ENCODE assay signal across 11 cellular contexts in the genomic region with DNA sequence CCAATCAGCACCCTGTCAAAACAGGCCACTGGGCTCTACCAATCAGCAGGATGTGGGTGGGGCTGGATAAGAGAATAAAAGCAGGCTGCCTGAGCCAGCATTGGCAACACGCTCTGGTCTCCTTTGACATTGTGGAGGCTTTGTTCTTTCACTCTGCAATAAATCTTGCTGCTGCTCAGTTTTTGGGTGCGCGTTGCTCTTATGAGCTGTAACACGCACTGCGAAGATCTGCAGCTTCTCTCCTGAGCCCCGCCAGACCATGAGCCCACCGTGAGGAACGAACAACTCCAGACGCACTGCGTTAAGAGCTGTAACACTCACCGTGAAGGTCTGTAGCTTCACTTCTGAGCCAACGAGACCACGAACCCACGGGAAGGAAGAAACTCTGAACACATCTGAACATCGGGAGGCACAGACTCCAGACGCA. TPM values are rescaled to one million over a fixed set of nuclear protein-coding genes. Genes with fewer than 3 reads are reported as not detected.
A peak's percentile ranks its signal among the peaks of the same experiment; 100 is the strongest.
DNase-seq lines count a peak whose midpoint lies in the region; ATAC-seq, FAIRE-seq and TF ChIP-seq lines count a peak whose summit lies in the region.
"Had no signal": no experiment of that assay in that cellular context is flagged by ENCODE, and none has a peak within 500 bp of the region (broad histone marks: within the 10 kb centered on the region; RNA-seq: fewer than 3 reads in every experiment).

No MANE protein-coding gene starts in this region.

- no peaks in the 10 kb centered on the region for H3K36me3 Mint-ChIP-seq in activated CD4-positive, alpha-beta T cell treated with anti-CD3 and anti-CD28 coated beads, Interleukin-2, amount 10 ng/mL, durations not matched to agents 24 days and 14 days (ENCODE audit: low read depth)
- no peaks in the 10 kb centered on the region for H3K36me3 Mint-ChIP-seq in activated B cell treated with CpG ODN at 0.5 μM for 24 hours (ENCODE audit: low read depth)
- no peaks in the 10 kb centered on the region for H3K36me3 Mint-ChIP-seq in neural crest cell (ENCODE audit: low read depth)

- no peak for TF ChIP-seq POLR2A in GM12891 (IDR thresholded peaks at IDR 0.05; ENCODE audit: low read depth, low read length)

- FAIRE-seq in GM12891 (lab: Jason Lieb, UNC) = no peak
- FAIRE-seq: H54 had no signal

- DNase-seq in activated CD4-positive, alpha-beta T cell treated with anti-CD3 and anti-CD28 coated beads, Interleukin-2, amount 10 ng/mL, durations not matched to agents 24 days and 14 days = no peak
- DNase-seq in activated CD4-positive, alpha-beta T cell treated with anti-CD3 and anti-CD28 coated beads for 1 hour = no peak
- DNase-seq in activated B cell treated with CpG ODN at 0.5 μM for 24 hours (no peak), neural crest cell (ENCODE audit: low read depth, low spot score) (no peak), GM12891 (ENCODE audit: insufficient read length, low spot score) (no peak)
- DNase-seq: endodermal cell; NCI-H1694; NK-92 treated with Interleukin-12 subunit alpha and Interleukin-12 subunit beta, amount 100 ng/mL, for 24 hours; upper lobe of right lung had no signal

- no peaks in the 10 kb centered on the region for H3K9me3 Mint-ChIP-seq in activated CD4-positive, alpha-beta T cell treated with anti-CD3 and anti-CD28 coated beads, Interleukin-2, amount 10 ng/mL, durations not matched to agents 24 days and 14 days
- H3K9me3 Mint-ChIP-seq in activated B cell treated with CpG ODN at 0.5 μM for 24 hours = no peaks in the 10 kb centered on the region
- H3K9me3 Mint-ChIP-seq in neural crest cell = peaks cover 2% of the 10 kb centered on the region

- H3K27ac Mint-ChIP-seq in activated CD4-positive, alpha-beta T cell treated with anti-CD3 and anti-CD28 coated beads, Interleukin-2, amount 10 ng/mL, durations not matched to agents 24 days and 14 days = peak overlapping the region; percentile 59
- peak overlapping the region; percentile 43 for H3K27ac Mint-ChIP-seq in activated B cell treated with CpG ODN at 0.5 μM for 24 hours
- peak overlapping the region; percentile 79 for H3K27ac Mint-ChIP-seq in neural crest cell (ENCODE audit: unreplicated experiment)
- H3K27ac Mint-ChIP-seq: endodermal cell had no signal

- peaks cover 15% of the 10 kb centered on the region for H3K27me3 Mint-ChIP-seq in activated CD4-positive, alpha-beta T cell treated with anti-CD3 and anti-CD28 coated beads, Interleukin-2, amount 10 ng/mL, durations not matched to agents 24 days and 14 days
- H3K27me3 Mint-ChIP-seq in activated B cell treated with CpG ODN at 0.5 μM for 24 hours (peaks cover 21% of the 10 kb centered on the region), neural crest cell (ENCODE audit: low read depth) (peaks cover 15% of the 10 kb centered on the region)

- CTCF ChIA-PET in activated B cell treated with CpG ODN at 0.5 μM for 24 hours (lab: Charles Lee) = no interaction called here

- POLR2A ChIA-PET in activated B cell treated with CpG ODN at 0.5 μM for 24 hours (lab: Charles Lee) = interaction anchor here (0.6 to 4.3 kb wide), 6 partner anchors 12 to 44 kb away, joined by 3 to 32 read pairs (median 6); a partner anchor contains a TSS

- intact Hi-C loops in activated CD4-positive, alpha-beta T cell treated with anti-CD3 and anti-CD28 coated beads, Interleukin-2, amount 10 ng/mL, durations not matched to agents 24 days and 14 days (cut with micrococcal nuclease) = no loop called here
- intact Hi-C loops in activated B cell treated with CpG ODN at 0.5 μM for 24 hours (cut with micrococcal nuclease) = loop anchor here (2.0 kb wide), 1 partner anchor 14 kb away; no protein-coding TSS in a partner anchor

- ATAC-seq in activated B cell treated with CpG ODN at 0.5 μM for 24 hours (ENCODE audit: low read depth) (no peak), GM21528 (IDR thresholded peaks at IDR 0.05; ENCODE audit: low FRiP score, unreplicated experiment) (no peak)
- ATAC-seq: upper lobe of right lung had no signal

- H3K4me3 Mint-ChIP-seq in activated CD4-positive, alpha-beta T cell treated with anti-CD3 and anti-CD28 coated beads, Interleukin-2, amount 10 ng/mL, durations not matched to agents 24 days and 14 days = no peak overlapping the region
- peak overlapping the region; percentile 81 for H3K4me3 Mint-ChIP-seq in activated B cell treated with CpG ODN at 0.5 μM for 24 hours
- no peak overlapping the region for H3K4me3 Mint-ChIP-seq in neural crest cell
- H3K4me3 Mint-ChIP-seq: endodermal cell had no signal

- H3K4me1 Mint-ChIP-seq in activated CD4-positive, alpha-beta T cell treated with anti-CD3 and anti-CD28 coated beads, Interleukin-2, amount 10 ng/mL, durations not matched to agents 24 days and 14 days = peaks cover 5% of the 10 kb centered on the region
- H3K4me1 Mint-ChIP-seq in activated B cell treated with CpG ODN at 0.5 μM for 24 hours (peaks cover 9% of the 10 kb centered on the region), neural crest cell (peaks cover 6% of the 10 kb centered on the region)
- H3K4me1 Mint-ChIP-seq: endodermal cell had no signal

- TF ChIP-seq CTCF in activated B cell treated with CpG ODN at 0.5 μM for 24 hours (IDR thresholded peaks at IDR 0.05) (no peak), neural crest cell (conservative IDR thresholded peaks at IDR 0.05) (no peak)

TF ChIP-seq in GM12891, 5 proteins besides CTCF, POLR2A, EP300 and RAD21:
- TF ChIP-seq POU2F2 (IDR thresholded peaks at IDR 0.05; ENCODE audit: low read depth, low read length) = no peak
- no peak for TF ChIP-seq POLR2AphosphoS5 (IDR thresholded peaks at IDR 0.05; ENCODE audit: low read depth, low read length)
- TF ChIP-seq TAF1 (IDR thresholded peaks at IDR 0.05; ENCODE audit: low read depth, low read length) = no peak
TF ChIP-seq in GM12891: peak in this region for 0.

RNA-seq across cellular contexts. Expression of a gene that starts 8.4 kb away (rescaled TPM):
- 0.09 TPM in 1 of 2 replicates, not detected in the other for total RNA-seq in activated CD4-positive, alpha-beta T cell treated with anti-CD3 and anti-CD28 coated beads, Interleukin-2, amount 10 ng/mL, durations not matched to agents 24 days and 14 days
- total RNA-seq in activated B cell treated with CpG ODN at 0.5 μM for 24 hours = 0.24 and 0.40 TPM in 2 replicates
- 8.6 and 8.7 TPM in 2 replicates for total RNA-seq in neural crest cell
- polyA plus RNA-seq in GM12891 (2012; ENCODE audit: low read depth, missing spikeins) = 0.23 TPM

RNA-seq across cellular contexts. Expression of a gene that starts 14.9 kb away (rescaled TPM):
- 39.5 and 44.8 TPM in 2 replicates for total RNA-seq in activated CD4-positive, alpha-beta T cell treated with anti-CD3 and anti-CD28 coated beads, Interleukin-2, amount 10 ng/mL, durations not matched to agents 24 days and 14 days
- total RNA-seq in activated B cell treated with CpG ODN at 0.5 μM for 24 hours (28.1 and 35.8 TPM in 2 replicates), neural crest cell (37.5 and 37.7 TPM in 2 replicates)
- polyA plus RNA-seq in GM12891 (2012; ENCODE audit: low read depth, missing spikeins) = 36.6 TPM

RNA-seq across cellular contexts. Expression of a gene that starts 19.8 kb away (rescaled TPM):
- total RNA-seq in activated CD4-positive, alpha-beta T cell treated with anti-CD3 and anti-CD28 coated beads, Interleukin-2, amount 10 ng/mL, durations not matched to agents 24 days and 14 days = 83.6 and 84.4 TPM in 2 replicates
- total RNA-seq in activated B cell treated with CpG ODN at 0.5 μM for 24 hours (81.7 and 98.6 TPM in 2 replicates), neural crest cell (93.2 and 94.3 TPM in 2 replicates)
- 43.3 TPM for polyA plus RNA-seq in GM12891 (2012; ENCODE audit: low read depth, missing spikeins)

RNA-seq across cellular contexts. Expression of a gene that starts 44.0 kb away (rescaled TPM):
- 163 and 180 TPM in 2 replicates for total RNA-seq in activated CD4-positive, alpha-beta T cell treated with anti-CD3 and anti-CD28 coated beads, Interleukin-2, amount 10 ng/mL, durations not matched to agents 24 days and 14 days
- total RNA-seq in activated B cell treated with CpG ODN at 0.5 μM for 24 hours = 102 and 105 TPM in 2 replicates
- 203 and 217 TPM in 2 replicates for total RNA-seq in neural crest cell
- 112 TPM for polyA plus RNA-seq in GM12891 (2012; ENCODE audit: low read depth, missing spikeins)

RNA-seq across cellular contexts. Expression of a gene that starts 46.1 kb away (rescaled TPM):
- total RNA-seq in activated CD4-positive, alpha-beta T cell treated with anti-CD3 and anti-CD28 coated beads, Interleukin-2, amount 10 ng/mL, durations not matched to agents 24 days and 14 days = 13.7 and 15.8 TPM in 2 replicates
- total RNA-seq in activated B cell treated with CpG ODN at 0.5 μM for 24 hours = 31.6 and 39.2 TPM in 2 replicates
- total RNA-seq in neural crest cell = 37.9 TPM in 2 replicates
- polyA plus RNA-seq in GM12891 (2012; ENCODE audit: low read depth, missing spikeins) = 35.4 TPM
